Comparison of ENCODE assay signal across 7 cellular contexts in genomic region chr18:61322265-61322873, GRCh38. TPM values are rescaled to one million over a fixed set of nuclear protein-coding genes. Genes with fewer than 3 reads are reported as not detected.
DNase-seq lines count a peak whose midpoint lies in the region; ATAC-seq and TF ChIP-seq lines count a peak whose summit lies in the region.

No MANE protein-coding gene starts in this region.

- H3K4me3 ChIP-seq in OCI-LY7 (ENCODE audit: low read depth, low read length, poor library complexity, severe bottlenecking): no peak overlapping the region

- H3K27ac Mint-ChIP-seq in MCF 10A (ENCODE audit: low read depth, unreplicated experiment): no peak overlapping the region

- peaks cover 9% of the 10 kb centered on the region for H3K9me3 Mint-ChIP-seq in MCF 10A (ENCODE audit: unreplicated experiment)

- peak; percentile 52 for DNase-seq in HK-2 (ENCODE audit: unreplicated experiment)
- DNase-seq in OCI-LY7 (ENCODE audit: low spot score): peak; percentile 33
- DNase-seq in MCF 10A (ENCODE audit: unreplicated experiment): peak; percentile 69
- peak in 1 of 2 donors; percentile 75 for DNase-seq in left colon
- peak; percentile 2 to 3 for DNase-seq in stimulated activated CD8-positive, alpha-beta memory T cell treated with anti-CD3 and anti-CD28 coated beads, Interleukin-7, amount 100 ng/mL, for 48 hours (ENCODE audit: extremely low read depth in 1 of 2, low read depth in 1 of 2)

- no peaks in the 10 kb centered on the region for H3K9me3 ChIP-seq in OCI-LY7 (ENCODE audit: low read length)

- H2AFZ ChIP-seq in OCI-LY7 (ENCODE audit: low read length): no peak overlapping the region

- H3K27ac ChIP-seq in OCI-LY7 (ENCODE audit: low read depth, low read length, poor library complexity, severe bottlenecking): no peak overlapping the region

- CTCF ChIA-PET in OCI-LY7 (lab: Charles Lee; ENCODE audit: unreplicated experiment): no interaction called here
- CTCF ChIA-PET in MCF 10A (lab: Yijun Ruan, JAX): interaction anchor here (0.6 to 6.6 kb wide), 64 partner anchors 10 to 1909 kb away, joined by 3 to 173 read pairs (median 4); no protein-coding TSS in a partner anchor

- no peak overlapping the region for H3K4me3 Mint-ChIP-seq in MCF 10A (ENCODE audit: unreplicated experiment)

- intact Hi-C loops in OCI-LY7 (cut with micrococcal nuclease; ENCODE audit: unreplicated experiment) (loop anchor here (2.0 kb wide), 1 partner anchor 180 kb away; no protein-coding TSS in a partner anchor), MCF 10A (cut with micrococcal nuclease) (loop anchor here (1.0 to 10.0 kb wide), 6 partner anchors 52 to 809 kb away; no protein-coding TSS in a partner anchor), left colon (cut with DNase I, micrococcal nuclease) (loop anchor here in 1 of 2 donors (10.0 kb wide), 1 partner anchor 182 kb away; no protein-coding TSS in a partner anchor)

- no peaks in the 10 kb centered on the region for H3K36me3 Mint-ChIP-seq in MCF 10A (ENCODE audit: insufficient read depth, unreplicated experiment)

- no peaks in the 10 kb centered on the region for H3K4me1 ChIP-seq in OCI-LY7 (ENCODE audit: insufficient read depth, low read length, poor library complexity, severe bottlenecking)

- POLR2A ChIA-PET in OCI-LY7 (lab: Charles Lee) (no interaction called here), MCF 10A (lab: Yijun Ruan, JAX) (interaction anchor here (0.7 kb wide), 1 partner anchor 66 kb away, joined by 3 read pairs; no protein-coding TSS in a partner anchor)

- BruUV-seq in OCI-LY7 (replicated peaks; lab: Mats Ljungman, UMichigan): no TSS peak
- BruUV-seq in MCF 10A (replicated peaks; lab: Mats Ljungman, UMichigan): no TSS peak

- peak; percentile 90 for TF ChIP-seq CTCF in GM12872 (IDR thresholded peaks at IDR 0.05; ENCODE audit: insufficient read depth, low read depth, low read length)
- peak; percentile 78 for TF ChIP-seq CTCF in OCI-LY7 (conservative IDR thresholded peaks at IDR 0.05; ENCODE audit: low read length)
- TF ChIP-seq CTCF in MCF 10A (IDR thresholded peaks at IDR 0.05; ENCODE audit: unreplicated experiment): peak; percentile 89

- H3K4me1 Mint-ChIP-seq in MCF 10A (ENCODE audit: insufficient read depth, unreplicated experiment): no peaks in the 10 kb centered on the region

- H3K27me3 Mint-ChIP-seq in MCF 10A (ENCODE audit: insufficient read depth, unreplicated experiment): peaks cover 15% of the 10 kb centered on the region

- no peaks in the 10 kb centered on the region for H3K36me3 ChIP-seq in OCI-LY7 (ENCODE audit: insufficient read depth, low read length)

- H3K79me2 ChIP-seq in OCI-LY7 (ENCODE audit: insufficient read depth, low read depth, low read length): no peaks in the 10 kb centered on the region

- ATAC-seq in GM21528 (IDR thresholded peaks at IDR 0.05; ENCODE audit: low FRiP score, unreplicated experiment) (peak; percentile 93), left colon (peak; percentile 90)

- H3K9me2 ChIP-seq in OCI-LY7 (ENCODE audit: insufficient read depth, low read length): no peaks in the 10 kb centered on the region

- no peaks in the 10 kb centered on the region for H4K20me1 ChIP-seq in OCI-LY7 (ENCODE audit: insufficient read depth, low read length)

- no peak overlapping the region for H3K4me2 ChIP-seq in OCI-LY7 (ENCODE audit: low read length)

RNA-seq across cellular contexts. Expression of gene CDH20, which starts 10.9 kb away (rescaled TPM):
- not detected in 2 replicates for total RNA-seq in OCI-LY7 (2014; rRNA removed; shearing (Covaris generic))
- total RNA-seq in OCI-LY7 (2022): not detected in 2 replicates
- total RNA-seq in MCF 10A (2022): not detected in 2 replicates
- total RNA-seq in left colon: not detected
